14 cellular contexts compared by ENCODE assay signal in genomic region chr11:73566422-73566821, GRCh38. TPM values are rescaled to one million over a fixed set of nuclear protein-coding genes. Genes with fewer than 3 reads are reported as not detected.
DNase-seq lines count a peak whose midpoint lies in the region; ATAC-seq and TF ChIP-seq lines count a peak whose summit lies in the region.
"Had no signal": no experiment of that assay in that cellular context is flagged by ENCODE, and none has a peak within 500 bp of the region (broad histone marks: within the 10 kb centered on the region; RNA-seq: fewer than 3 reads in every experiment).

No MANE protein-coding gene starts in this region.

- no peaks in the 10 kb centered on the region for H3K36me3 ChIP-seq in IMR-90 (ENCODE audit: control insufficient read depth, insufficient read depth, low read length)

- no peak overlapping the region for H3K9ac ChIP-seq in IMR-90 (ENCODE audit: low read depth, low read length)
- H3K9ac ChIP-seq: BLaER1 treated with 17β-estradiol and CSF1 and Interleukin-3, amounts not matched to agents 10 nM and 100 nM had no signal

- no peak overlapping the region for H2BK120ac ChIP-seq in IMR-90 (ENCODE audit: low read depth, low read length)

- no peaks in the 10 kb centered on the region for H3K9me3 ChIP-seq in IMR-90 (ENCODE audit: control insufficient read depth, insufficient read depth, low read length)
- H3K9me3 ChIP-seq: A549; BLaER1 treated with 17β-estradiol and CSF1 and Interleukin-3, amounts not matched to agents 10 nM and 100 nM had no signal

- CTCF ChIA-PET in IMR-90 (lab: Yijun Ruan, JAX) = interaction anchor here (0.7 to 1.0 kb wide), 2 partner anchors 11 to 60 kb away, joined by 3 to 4 read pairs; no protein-coding TSS in a partner anchor

- no peak for TF ChIP-seq RAD21 in IMR-90 (IDR thresholded peaks at IDR 0.05; ENCODE audit: low read length)

- H2AK5ac ChIP-seq in IMR-90 (ENCODE audit: low read depth, low read length) = no peak overlapping the region

- H2BK15ac ChIP-seq in IMR-90 (ENCODE audit: low read depth, low read length) = no peak overlapping the region

- H4K5ac ChIP-seq in IMR-90 (ENCODE audit: low read depth, low read length) = no peak overlapping the region

- H2AK9ac ChIP-seq in IMR-90 (replicated peaks; ENCODE audit: low read depth, low read length, poor library complexity) = no peak overlapping the region

- dilution Hi-C loops in IMR-90 (cut with HindIII; ENCODE audit: low sequenced_read_pairs, unreplicated experiment) = no loop called here

- DNase-seq in EL (peak; percentile 6), IMR-90 (peak; percentile 59), dermis blood vessel endothelial cell (peak; percentile 19), iris pigment epithelial cell (ENCODE audit: low read depth) (peak; percentile 12), NCI-H510A treated with DMSO at 0.1 percent for 48 hours (lab: John Stamatoyannopoulos, UW) (no peak)
- no peak for DNase-seq in activated CD4-positive, alpha-beta T cell treated with anti-CD3 and anti-CD28 coated beads, Interleukin-2, amount 50 U/mL, for 48 hours
- DNase-seq: CD8-positive, alpha-beta memory T cell; KG1; NCI-H748 treated with DMSO at 0.1 percent for 48 hours had no signal

- peaks cover 4% of the 10 kb centered on the region for H3K4me1 ChIP-seq in IMR-90 (ENCODE audit: control insufficient read depth, insufficient read depth, low read length)
- H3K4me1 ChIP-seq: A549 had no signal

- TF ChIP-seq POLR2A in IMR-90 (IDR thresholded peaks at IDR 0.05; ENCODE audit: low read depth, low read length) = no peak

- BruUV-seq in IMR-90 (replicated peaks; lab: Mats Ljungman, UMichigan) = no TSS peak

- H2BK20ac ChIP-seq in IMR-90 (ENCODE audit: low read depth, low read length) = no peak overlapping the region

- no peak overlapping the region for H2BK5ac ChIP-seq in IMR-90 (ENCODE audit: low read depth, low read length, poor library complexity, severe bottlenecking)

- H3K4me3 ChIP-seq in IMR-90 (ENCODE audit: insufficient read depth, low read depth, low read length) = no peak overlapping the region
- H3K4me3 ChIP-seq: A549; BLaER1 treated with 17β-estradiol and CSF1 and Interleukin-3, amounts not matched to agents 10 nM and 100 nM had no signal

- intact Hi-C loops in IMR-90 (cut with micrococcal nuclease) = no loop called here

- H4K8ac ChIP-seq in IMR-90 (ENCODE audit: low read depth in 2 of 2, low read length in 2 of 2) = no peak overlapping the region

- H2AFZ ChIP-seq in IMR-90 (replicated peaks; ENCODE audit: low read length, poor library complexity) = no peak overlapping the region

- ATAC-seq in IMR-90 (ENCODE audit: low read depth) = peak; percentile 54; the same call in 1 of the 2 replicates
- no peak for ATAC-seq in HG03175 (IDR thresholded peaks at IDR 0.05; ENCODE audit: unreplicated experiment)
- no peak for ATAC-seq in GM19023 (IDR thresholded peaks at IDR 0.05; ENCODE audit: unreplicated experiment)
- ATAC-seq: A549 had no signal

- no peak overlapping the region for H3K27ac ChIP-seq in IMR-90 (ENCODE audit: insufficient read depth, low read length)
- H3K27ac ChIP-seq: A549; BLaER1 treated with 17β-estradiol and CSF1 and Interleukin-3, amounts not matched to agents 10 nM and 100 nM; RWPE1 had no signal

- no peak overlapping the region for H3K4ac ChIP-seq in IMR-90 (ENCODE audit: low read depth, low read length)

- no peak overlapping the region for H4K91ac ChIP-seq in IMR-90 (ENCODE audit: insufficient read depth, low read depth, low read length)

- H3K4me2 ChIP-seq in IMR-90 (ENCODE audit: low read depth, low read length) = no peak overlapping the region; the same call in 1 of the 2 replicates
- H3K4me2 ChIP-seq: A549; BLaER1 treated with 17β-estradiol and CSF1 and Interleukin-3, amounts not matched to agents 10 nM and 100 nM had no signal

- POLR2A ChIA-PET in IMR-90 (lab: Charles Lee; ENCODE audit: unreplicated experiment) = no interaction called here

- no peak overlapping the region for H3K23ac ChIP-seq in IMR-90 (ENCODE audit: low read depth, low read length)

- peaks cover 16 to 50% of the 10 kb centered on the region in 2 experiments for H3K79me1 ChIP-seq in IMR-90 (ENCODE audit: low read depth in 1 of 2, low read length in 2 of 2)

- H3K18ac ChIP-seq in IMR-90 (ENCODE audit: low read depth, low read length) = no peak overlapping the region

- H3K14ac ChIP-seq in IMR-90 (replicated peaks; ENCODE audit: low read depth, low read length) = no peak overlapping the region

- no peak for TF ChIP-seq CTCF in IMR-90 (conservative IDR thresholded peaks at IDR 0.05; ENCODE audit: low read depth, low read length)

- H3K56ac ChIP-seq in IMR-90 (ENCODE audit: extremely low read depth, insufficient read depth, low read length) = no peak overlapping the region

- H4K20me1 ChIP-seq in IMR-90 (ENCODE audit: insufficient read depth, low read length) = peaks cover 16% of the 10 kb centered on the region; the same call in 1 of the 2 replicates

- in situ Hi-C loops in IMR-90 (cut with MboI; ENCODE audit: low sequenced_read_pairs) = no loop called here

- no peaks in the 10 kb centered on the region; the same call in 1 of the 2 replicates for H3K9me1 ChIP-seq in IMR-90 (ENCODE audit: insufficient read depth, low read length)

- H3K27me3 ChIP-seq in IMR-90 (ENCODE audit: control insufficient read depth, insufficient read depth, low read length) = no peaks in the 10 kb centered on the region
- H3K27me3 ChIP-seq: BLaER1 treated with 17β-estradiol and CSF1 and Interleukin-3, amounts not matched to agents 10 nM and 100 nM had no signal

TF ChIP-seq in IMR-90, 13 proteins besides CTCF, POLR2A, EP300 and RAD21:
- TF ChIP-seq RCOR1 (IDR thresholded peaks at IDR 0.05; ENCODE audit: insufficient replicate concordance, low read length) = no peak
- TF ChIP-seq CEBPB (IDR thresholded peaks at IDR 0.05; ENCODE audit: low read depth, low read length) = no peak
- TF ChIP-seq FOS (IDR thresholded peaks at IDR 0.05; ENCODE audit: low read depth, low read length) = no peak
- no peak for TF ChIP-seq BHLHE40 (IDR thresholded peaks at IDR 0.05; ENCODE audit: low read depth, low read length)
- TF ChIP-seq CHD1 (IDR thresholded peaks at IDR 0.05; ENCODE audit: low read depth, low read length) = no peak
- TF ChIP-seq SMC3 (IDR thresholded peaks at IDR 0.05; ENCODE audit: low read depth, low read length) = no peak
- no peak for TF ChIP-seq RFX5 (IDR thresholded peaks at IDR 0.05; ENCODE audit: low read depth, low read length)

RNA-seq across cellular contexts. Expression of gene FAM168A, which starts 31.5 kb away (rescaled TPM):
- total RNA-seq in IMR-90 (2012; rRNA removed) (13.1 and 13.6 TPM in 2 replicates), dermis blood vessel endothelial cell (12.1 and 20.2 TPM in 2 replicates)
- polyA plus RNA-seq in IMR-90 (2012; rRNA removed) = 22.8 and 25.9 TPM in 2 replicates
- polyA plus RNA-seq in IMR-90 (2012; cell fraction: cytosol; rRNA removed) = 6.5 and 14.4 TPM in 2 replicates
- polyA plus RNA-seq in IMR-90 (2012; cell fraction: nucleus; rRNA removed; ENCODE audit: low replicate concordance) = 38.0 and 40.8 TPM in 2 replicates

Comparison
In these comparisons a context has a peak if more than half of its experiments do, and no peak if none do; other contexts are left out.
1. DNase-seq: peak in EL (single experiment), IMR-90 (single experiment), dermis blood vessel endothelial cell (single experiment) and iris pigment epithelial cell (single experiment); none in activated CD4-positive, alpha-beta T cell treated with anti-CD3 and anti-CD28 coated beads, Interleukin-2, amount 50 U/mL, for 48 hours (0 of 2) and NCI-H510A treated with DMSO at 0.1 percent for 48 hours (single experiment).